Comparison of ENCODE assay signal across 9 cellular contexts in the genomic region with DNA sequence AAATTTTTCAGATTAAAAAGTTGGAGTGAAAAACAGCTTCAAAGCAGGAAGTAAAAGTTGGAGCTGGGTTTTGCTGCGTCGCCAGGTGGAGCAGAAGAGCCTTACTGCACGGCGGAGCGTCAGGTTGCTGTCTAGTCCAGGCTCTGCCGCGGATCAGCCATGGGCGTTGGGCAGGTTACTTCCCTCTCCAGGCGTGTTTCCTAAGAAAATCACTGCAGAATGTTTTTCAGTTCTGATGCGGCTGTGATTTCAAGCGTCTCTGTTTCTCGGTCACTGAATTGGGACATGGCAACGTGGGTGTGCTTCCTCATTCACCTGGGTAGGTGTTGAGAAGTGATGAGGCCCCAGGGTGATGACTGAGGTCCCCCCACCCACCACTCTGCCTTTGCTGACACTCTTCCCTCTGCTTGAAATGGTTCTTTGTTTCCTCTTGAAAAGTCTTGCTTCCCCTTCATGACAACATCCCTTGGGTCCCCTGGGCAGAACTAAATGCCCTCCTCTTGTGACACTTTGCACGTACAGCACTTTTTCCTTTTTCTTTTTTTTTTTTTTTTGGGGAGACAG. TPM values are rescaled to one million over a fixed set of nuclear protein-coding genes. Genes with fewer than 3 reads are reported as not detected.
A peak's percentile ranks its signal among the peaks of the same experiment; 100 is the strongest.
DNase-seq lines count a peak whose midpoint lies in the region; ATAC-seq and TF ChIP-seq lines count a peak whose summit lies in the region.
"Had no signal": no experiment of that assay in that cellular context is flagged by ENCODE, and none has a peak within 500 bp of the region (broad histone marks: within the 10 kb centered on the region; RNA-seq: fewer than 3 reads in every experiment).

No MANE protein-coding gene starts in this region.

- no peaks in the 10 kb centered on the region for H3K9me3 ChIP-seq in esophagus (ENCODE audit: control insufficient read depth in 2 of 2, insufficient read depth in 1 of 2, low read depth in 1 of 2, low read length in 1 of 2)
- H3K9me3 ChIP-seq in thymus (ENCODE audit: control insufficient read depth), result no peaks in the 10 kb centered on the region
- H3K9me3 ChIP-seq in A673 (ENCODE audit: low read depth, low read length, poor library complexity, severe bottlenecking), result no peaks in the 10 kb centered on the region
- no peaks in the 10 kb centered on the region for H3K9me3 ChIP-seq in uterus
- H3K9me3 ChIP-seq: Caco-2 had no signal

- H3K4me3 Mint-ChIP-seq in CD14-positive monocyte, result peak overlapping the region; percentile 77 to 85

- CTCF ChIA-PET in A673 (lab: Charles Lee), result no interaction called here

- BruUV-seq in A673 (replicated peaks; lab: Mats Ljungman, UMichigan), result no TSS peak

- DNase-seq in CD14-positive monocyte (ENCODE audit: low spot score) (peak; percentile 77), A673 (ENCODE audit: low spot score) (no peak), uterus (no peak)
- DNase-seq in activated CD4-positive, alpha-beta T cell treated with anti-CD3 and anti-CD28 coated beads for 1 hour, result peak; percentile 45

- peak; percentile 42 for TF ChIP-seq CTCF in CD14-positive monocyte (IDR thresholded peaks at IDR 0.05)
- TF ChIP-seq CTCF in A673 (conservative IDR thresholded peaks at IDR 0.05; ENCODE audit: low read depth, low read length), result no peak
- no peak for TF ChIP-seq CTCF in uterus (IDR thresholded peaks at IDR 0.05)

- intact Hi-C loops in CD14-positive monocyte (cut with micrococcal nuclease) (loop anchor here (2.0 to 5.0 kb wide), 2 partner anchors 34 to 120 kb away; no protein-coding TSS in a partner anchor), A673 (cut with micrococcal nuclease; ENCODE audit: unreplicated experiment) (no loop called here), uterus (cut with DNase I; ENCODE audit: low total_unique reads) (no loop called here)

- H3K27me3 ChIP-seq in esophagus (ENCODE audit: control insufficient read depth in 1 of 2, insufficient read depth in 2 of 2, low read length in 2 of 2), result no peaks in the 10 kb centered on the region
- no peaks in the 10 kb centered on the region for H3K27me3 ChIP-seq in thymus (ENCODE audit: control insufficient read depth, insufficient read depth)
- no peaks in the 10 kb centered on the region for H3K27me3 ChIP-seq in A673 (replicated peaks; ENCODE audit: insufficient read depth, low read depth, low read length, poor library complexity)
- no peaks in the 10 kb centered on the region for H3K27me3 ChIP-seq in uterus

- peaks cover 24 to 25% of the 10 kb centered on the region in 2 donors for H3K36me3 Mint-ChIP-seq in CD14-positive monocyte

- H3K27me3 Mint-ChIP-seq in CD14-positive monocyte (ENCODE audit: low read depth in 3 of 3), result peaks cover 0 to 2% (median 0%) of the 10 kb centered on the region in 3 donors

- no peak for TF ChIP-seq POLR2A in uterus (IDR thresholded peaks at IDR 0.05)

- POLR2A ChIA-PET in A673 (lab: Charles Lee; ENCODE audit: low non-redundant PET), result no interaction called here

- no peak overlapping the region for H3K4me3 ChIP-seq in esophagus (ENCODE audit: low read depth in 1 of 2, low read length in 2 of 2)
- H3K4me3 ChIP-seq in thymus (ENCODE audit: low read length), result peak overlapping the region; percentile 53
- H3K4me3 ChIP-seq in A673 (ENCODE audit: low read depth, low read length, poor library complexity, severe bottlenecking), result no peak overlapping the region
- no peak overlapping the region for H3K4me3 ChIP-seq in uterus

- 59 to 64% methylated on average over 14 of the region's 14 CpGs for WGBS in esophagus, 2 donors
- WGBS in thymus, result 4% methylated on average over 14 of the region's 14 CpGs

- H3K27ac ChIP-seq in esophagus (ENCODE audit: low read depth in 2 of 2, low read length in 1 of 2) (peak overlapping the region; percentile 17 to 45), thymus (ENCODE audit: low read depth) (peak overlapping the region; percentile 76), A673 (ENCODE audit: low read depth, low read length, poor library complexity, severe bottlenecking) (no peak overlapping the region), uterus (no peak overlapping the region)

- peak overlapping the region; percentile 90 to 97 (median 94) for H3K27ac Mint-ChIP-seq in CD14-positive monocyte

- no peaks in the 10 kb centered on the region for H3K36me3 ChIP-seq in esophagus (ENCODE audit: control insufficient read depth in 2 of 2, insufficient read depth in 2 of 2, low read length in 1 of 2)
- peaks cover 17% of the 10 kb centered on the region for H3K36me3 ChIP-seq in thymus (ENCODE audit: control insufficient read depth, insufficient read depth)
- no peaks in the 10 kb centered on the region for H3K36me3 ChIP-seq in A673 (ENCODE audit: insufficient read depth, low read length, poor library complexity, severe bottlenecking)
- no peaks in the 10 kb centered on the region for H3K36me3 ChIP-seq in uterus

- peaks cover 0 to 12% of the 10 kb centered on the region in 2 donors for H3K4me1 ChIP-seq in esophagus (ENCODE audit: control insufficient read depth in 2 of 2, insufficient read depth in 2 of 2, low read length in 1 of 2)
- peaks cover 73% of the 10 kb centered on the region for H3K4me1 ChIP-seq in thymus (ENCODE audit: control insufficient read depth, insufficient read depth, low read length)
- H3K4me1 ChIP-seq in A673 (ENCODE audit: insufficient read depth, low read length, poor library complexity, severe bottlenecking), result peaks cover 7% of the 10 kb centered on the region
- H3K4me1 ChIP-seq in uterus, result no peaks in the 10 kb centered on the region
- H3K4me1 ChIP-seq: Caco-2 had no signal

- ATAC-seq in HG02885 (IDR thresholded peaks at IDR 0.05; ENCODE audit: poor library complexity, unreplicated experiment) (peak; percentile 36), GM21786 (IDR thresholded peaks at IDR 0.05; ENCODE audit: unreplicated experiment) (no peak)

- H3K9me3 Mint-ChIP-seq in CD14-positive monocyte, result peaks cover 0 to 2% (median 0%) of the 10 kb centered on the region in 7 donors

- H3K4me1 Mint-ChIP-seq in CD14-positive monocyte, result peaks cover 74% of the 10 kb centered on the region

RNA-seq across cellular contexts. Expression of a gene that starts 7.6 kb away (rescaled TPM):
- polyA plus RNA-seq in CD14-positive monocyte (1 to 10 TPM; 3.2 to 6.7 TPM), esophagus (10 to 100 TPM; 25.3 to 41.9 TPM), thymus (233 TPM)
- total RNA-seq in A673 (2021) (82.9 and 112 TPM in 2 replicates), uterus (100 to 1,000 TPM in 1 of 4 donors, 10 to 100 TPM in 3; 22.1 to 133 (median 67.5) TPM)

Comparison
In these comparisons a context has a peak if more than half of its experiments do, and no peak if none do; other contexts are left out.
1. DNase-seq: peak in CD14-positive monocyte (single experiment) and activated CD4-positive, alpha-beta T cell treated with anti-CD3 and anti-CD28 coated beads for 1 hour (single experiment); none in A673 (single experiment) and uterus (0 of 2).
2. H3K27ac ChIP-seq: peak in esophagus (2 of 2) and thymus (single experiment); none in A673 (single experiment) and uterus (0 of 2).
3. intact Hi-C loops: an anchor here in CD14-positive monocyte (2.0 to 5.0 kb wide); none called in A673 and uterus.